ENCODE assay signal across 1 cellular context in the genomic region with DNA sequence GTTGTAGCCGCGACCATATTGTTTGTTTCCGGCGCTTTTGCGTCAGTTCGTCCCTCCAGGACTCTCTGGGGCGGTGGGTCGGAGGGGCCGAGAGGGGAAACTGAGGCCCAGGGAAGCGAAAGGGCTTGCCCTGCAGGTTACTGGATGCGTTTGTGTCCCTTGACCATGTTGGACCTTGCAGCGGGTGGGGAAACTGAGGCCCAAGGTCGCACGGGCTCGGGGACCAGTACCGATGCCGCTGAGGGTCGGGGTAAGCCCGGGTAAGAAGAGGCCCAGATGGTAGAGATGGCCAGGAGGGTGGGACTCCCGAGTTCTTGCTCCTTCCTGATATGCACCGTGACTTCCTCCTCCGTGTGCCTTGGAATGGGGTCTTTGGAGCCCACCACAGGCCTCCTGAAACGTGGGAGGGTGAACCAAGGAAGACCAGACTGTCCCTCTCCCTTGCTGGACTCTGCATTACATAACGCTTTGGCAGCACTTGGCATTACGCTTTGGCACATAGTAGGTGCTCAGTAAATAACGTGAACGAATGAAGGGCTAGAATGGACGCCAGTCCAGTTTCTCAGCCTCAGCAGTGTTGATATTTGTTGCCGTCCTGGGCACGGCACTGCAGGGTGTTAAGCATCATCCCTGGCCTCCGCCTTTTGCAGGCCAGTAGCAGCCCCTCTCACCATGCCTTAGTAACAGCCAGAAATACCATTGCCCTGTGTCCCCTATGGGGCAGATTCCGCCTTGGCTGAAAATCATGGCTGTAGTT.
TF ChIP-seq lines count a peak whose summit lies in the region.

No MANE protein-coding gene starts in this region.

TF ChIP-seq in endothelial cell of umbilical vein, 7 proteins besides CTCF, POLR2A, EP300 and RAD21:
- TF ChIP-seq, protein P1, sequence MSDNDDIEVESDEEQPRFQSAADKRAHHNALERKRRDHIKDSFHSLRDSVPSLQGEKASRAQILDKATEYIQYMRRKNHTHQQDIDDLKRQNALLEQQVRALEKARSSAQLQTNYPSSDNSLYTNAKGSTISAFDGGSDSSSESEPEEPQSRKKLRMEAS (IDR thresholded peaks at IDR 0.05; ENCODE audit: insufficient read depth, insufficient read length) = no peak
- no peak for TF ChIP-seq JUN (IDR thresholded peaks at IDR 0.05; ENCODE audit: borderline replicate concordance, insufficient read depth, insufficient read length, low read depth)
- TF ChIP-seq POLR2AphosphoS5 (IDR thresholded peaks at IDR 0.05; ENCODE audit: insufficient read depth, low read depth, low read length) = no peak
- TF ChIP-seq EZH2 (IDR thresholded peaks at IDR 0.05; ENCODE audit: borderline replicate concordance, low read depth, low read length, severe bottlenecking) = no peak
- TF ChIP-seq FOS (IDR thresholded peaks at IDR 0.05; ENCODE audit: borderline replicate concordance, insufficient read depth, low read length) = no peak
- TF ChIP-seq MYC (IDR thresholded peaks at IDR 0.05; ENCODE audit: low read depth, low read length) = no peak
- TF ChIP-seq GATA2 (IDR thresholded peaks at IDR 0.05; ENCODE audit: insufficient read depth, insufficient read length, low read depth, low read length) = no peak
